In the genomic region with DNA sequence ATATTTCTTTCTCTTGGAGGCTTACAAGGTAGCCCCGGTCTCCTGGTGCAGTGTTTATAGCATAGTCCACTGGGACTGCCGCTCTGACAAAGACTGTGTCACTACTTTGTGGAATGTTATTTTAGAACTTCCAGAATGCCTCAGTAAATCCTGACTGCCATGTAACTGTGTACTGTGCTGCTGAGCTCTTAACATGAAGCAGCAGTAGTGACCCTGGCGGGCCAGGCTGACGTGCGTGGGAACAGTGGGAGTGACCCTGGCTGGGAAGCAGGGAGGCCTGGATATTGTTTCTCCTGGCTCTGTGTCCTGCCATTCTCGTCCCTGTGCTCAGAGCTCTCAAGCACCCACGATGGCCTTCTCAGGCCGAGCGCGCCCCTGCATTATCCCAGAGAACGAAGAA, we compare ENCODE assay signal across 8 cellular contexts.
DNase-seq lines count a peak whose midpoint lies in the region; ATAC-seq, FAIRE-seq and TF ChIP-seq lines count a peak whose summit lies in the region.
"Not testable (repeated sequence)": the region's sequence is repeated elsewhere in the genome, so short reads cannot be mapped to it uniquely, and the experiment has no call there.

No MANE protein-coding gene starts in this region.

- TF ChIP-seq CTCF in AG10803 (conservative IDR thresholded peaks at IDR 0.05; ENCODE audit: low read length); K562 (IDR thresholded peaks at IDR 0.05 in 2 of 3, conservative IDR thresholded peaks at IDR 0.05 in 1 of 3; ENCODE audit: insufficient read depth in 2 of 3, low read depth in 1 of 3, low read length in 3 of 3); esophagus muscularis mucosa (IDR thresholded peaks at IDR 0.05); progenitor cell of endocrine pancreas (IDR thresholded peaks at IDR 0.05; ENCODE audit: unreplicated experiment): not testable (repeated sequence)

- POLR2A ChIA-PET in K562 (lab: Yijun Ruan, JAX): not testable (repeated sequence)

- not testable (repeated sequence) for H3K36me3 ChIP-seq in MG63; K562 (ENCODE audit: control insufficient read depth, insufficient read depth, low read length); esophagus muscularis mucosa; subcutaneous abdominal adipose tissue (ENCODE audit: control insufficient read depth in 5 of 5, insufficient read depth in 5 of 5, low read length in 5 of 5)

- peaks cover 16% of the 10 kb centered on the region for H3K79me2 ChIP-seq in K562 (ENCODE audit: control insufficient read depth, insufficient read depth, low read length)

- BruUV-seq in K562 (replicated peaks; lab: Mats Ljungman, UMichigan): TSS peak; percentile 24

- H3K27ac ChIP-seq in K562 (ENCODE audit: extremely low read depth, low read depth, low read length) (peak overlapping the region; percentile 65; the same call in 1 of the 3 replicates), esophagus muscularis mucosa (replicated peaks in 1 of 4) (peak overlapping the region; percentile 76 to 82 (median 80)), subcutaneous abdominal adipose tissue (ENCODE audit: low read depth, low read length) (peak overlapping the region; percentile 67)

- not testable (repeated sequence) for H3K27me3 ChIP-seq in MG63; K562 (ENCODE audit: control insufficient read depth in 2 of 2, insufficient read depth in 2 of 2, low read length in 2 of 2); esophagus muscularis mucosa; subcutaneous abdominal adipose tissue (ENCODE audit: control insufficient read depth in 5 of 5, insufficient read depth in 4 of 5, low read length in 5 of 5)

- WGBS in K562 (ENCODE audit: insufficient coverage, low coverage, missing lambda C conversion rate): 0% methylated on average over 1 of the region's 11 CpGs
- WGBS in esophagus muscularis mucosa: no CpG with 5 or more reads among the region's 11 CpGs

- peak overlapping the region; percentile 46; the same call in 1 of the 2 replicates for H3K4me2 ChIP-seq in K562 (ENCODE audit: insufficient read depth, low read length)

- CTCF ChIA-PET in K562 (lab: Yijun Ruan, JAX; ENCODE audit: low intra/inter-chr PET ratio): not testable (repeated sequence)

- in situ Hi-C loops in K562 (cut with MboI): not testable (repeated sequence)

- ATAC-seq in K562: peak; percentile 77
- ATAC-seq in left cardiac atrium: peak; percentile 96 to 97

- DNase-seq in AG10803 (ENCODE audit: low read depth) (peak; percentile 83), MG63 (peak; percentile 9), K562 (ENCODE audit: extremely low read depth in 1 of 4, low spot score in 3 of 4) (peak in 1 of 4 experiments; percentile 53), left cardiac atrium (peak; percentile 83), lung microvascular endothelial cell (ENCODE audit: low read depth in 2 of 2) (peak; percentile 61 to 95)
- not testable (repeated sequence) for DNase-seq in esophagus muscularis mucosa (ENCODE audit: extremely low spot score); progenitor cell of endocrine pancreas (ENCODE audit: low spot score, unreplicated experiment)

- not testable (repeated sequence) for H3K4me1 Mint-ChIP-seq in progenitor cell of endocrine pancreas (ENCODE audit: low read depth)

- not testable (repeated sequence) for TF ChIP-seq POLR2A in K562 (conservative IDR thresholded peaks at IDR 0.05); esophagus muscularis mucosa (IDR thresholded peaks at IDR 0.05; ENCODE audit: low read depth)

- not testable (repeated sequence) for H3K36me3 Mint-ChIP-seq in progenitor cell of endocrine pancreas (ENCODE audit: insufficient read depth)

- H3K9ac ChIP-seq in K562 (ENCODE audit: insufficient read depth in 1 of 2, low read depth in 2 of 2, low read length in 2 of 2): peak overlapping the region in 1 of 2 experiments; percentile 87; a peak in 2 of 4 replicates
- H3K9ac ChIP-seq in subcutaneous abdominal adipose tissue (ENCODE audit: low read length in 5 of 5): not testable (repeated sequence)

- not testable (repeated sequence) for TF ChIP-seq RAD21 in K562 (CRISPR knock-in tag; conservative IDR thresholded peaks at IDR 0.05 in 1 of 2, IDR thresholded peaks at IDR 0.05 in 1 of 2)

- H3K4me3 Mint-ChIP-seq in progenitor cell of endocrine pancreas (ENCODE audit: low read depth): not testable (repeated sequence)

- TF ChIP-seq EP300 in K562 (IDR thresholded peaks at IDR 0.05; ENCODE audit: low read length); esophagus muscularis mucosa (IDR thresholded peaks at IDR 0.05): not testable (repeated sequence)

- peak overlapping the region; percentile 40; the same call in 1 of the 2 replicates for H2AFZ ChIP-seq in K562 (ENCODE audit: low read depth, low read length)

- H3K4me3 ChIP-seq in AG10803 (ENCODE audit: low read length) (peak overlapping the region; percentile 33), esophagus muscularis mucosa (peak overlapping the region; percentile 28 to 46 (median 36))
- not testable (repeated sequence) for H3K4me3 ChIP-seq in MG63; K562; subcutaneous abdominal adipose tissue (ENCODE audit: low read depth in 1 of 5, low read length in 5 of 5)

- not testable (repeated sequence) for H3K9me3 ChIP-seq in MG63; K562 (replicated peaks; ENCODE audit: control insufficient read depth, insufficient read depth, low read depth, low read length); esophagus muscularis mucosa; subcutaneous abdominal adipose tissue (ENCODE audit: control insufficient read depth in 5 of 5, low read length in 5 of 5)

- not testable (repeated sequence) for H3K9me3 Mint-ChIP-seq in progenitor cell of endocrine pancreas (ENCODE audit: low read depth)

- H3K9me1 ChIP-seq in K562 (ENCODE audit: control insufficient read depth, insufficient read depth, low read length): not testable (repeated sequence)

- H3K27me3 Mint-ChIP-seq in progenitor cell of endocrine pancreas: not testable (repeated sequence)

- H3K27ac Mint-ChIP-seq in progenitor cell of endocrine pancreas: peak overlapping the region; percentile 73

- not testable (repeated sequence) for H4K20me1 ChIP-seq in K562 (replicated peaks; ENCODE audit: control insufficient read depth, insufficient read depth, low read length)

- intact Hi-C loops in K562 (cut with micrococcal nuclease); esophagus muscularis mucosa (cut with DNase I); left cardiac atrium (cut with DNase I): not testable (repeated sequence)

- not testable (repeated sequence) for H3K4me1 ChIP-seq in K562 (replicated peaks in 1 of 2; ENCODE audit: control insufficient read depth in 2 of 2, insufficient read depth in 2 of 2, low read length in 2 of 2); subcutaneous abdominal adipose tissue (ENCODE audit: control insufficient read depth in 5 of 5, insufficient read depth in 5 of 5, low read length in 5 of 5)
- peaks cover 7 to 21% (median 11%) of the 10 kb centered on the region in 4 donors for H3K4me1 ChIP-seq in esophagus muscularis mucosa

- not testable (repeated sequence) for FAIRE-seq in K562 (lab: Jason Lieb, UNC)

TF ChIP-seq in K562, 482 proteins besides CTCF, POLR2A, EP300 and RAD21:
- TF ChIP-seq MYNN (IDR thresholded peaks at IDR 0.05) (peak; percentile 96), MYNN (CRISPR knock-in tag; IDR thresholded peaks at IDR 0.05) (peak; percentile 70; the same call in 1 of the 2 replicates)
TF ChIP-seq in K562: peak in this region for 1; not testable (repeated sequence) for 481.
